Comparison of ENCODE assay signal across 27 cellular contexts in genomic region chr12:30023186-30023585, GRCh38.
"Had no signal": no experiment of that assay in that cellular context is flagged by ENCODE, and none has a peak within 500 bp of the region (broad histone marks: within the 10 kb centered on the region; RNA-seq: fewer than 3 reads in every experiment).

No MANE protein-coding gene starts in this region.

- H3K4me3 Mint-ChIP-seq: activated CD4-positive, alpha-beta memory T cell treated with anti-CD3 and anti-CD28 coated beads for 36 hours; activated CD4-positive, alpha-beta T cell treated with anti-CD3 and anti-CD28 coated beads for 36 hours; activated CD4-positive, alpha-beta T cell treated with anti-CD3 and anti-CD28 coated beads, Interleukin-2, amount 10 ng/mL, durations not matched to agents 24 days and 14 days; activated CD8-positive, alpha-beta memory T cell treated with anti-CD3 and anti-CD28 coated beads, Interleukin-2, amount 10 ng/mL, durations not matched to agents 7 days and 5 days; activated CD8-positive, alpha-beta T cell treated with anti-CD3 and anti-CD28 coated beads, Interleukin-2, amount 10 ng/mL, durations not matched to agents 7 days and 5 days; activated naive CD4-positive, alpha-beta T cell treated with anti-CD3 and anti-CD28 coated beads, Interleukin-2, amount 10 ng/mL, durations not matched to agents 7 days and 5 days; activated naive CD8-positive, alpha-beta T cell treated with anti-CD3 and anti-CD28 coated beads, Interleukin-2, amount 10 ng/mL, durations not matched to agents 7 days and 5 days; activated T-cell treated with anti-CD3 and anti-CD28 coated beads, Interleukin-2, amount 50 U/mL, for 24 hours; activated T-cell treated with anti-CD3 and anti-CD28 coated beads, Interleukin-2, amount 50 U/mL, for 72 hours had no signal

- H3K4me1 ChIP-seq: body of pancreas had no signal

- H3K27ac Mint-ChIP-seq: activated CD4-positive, alpha-beta memory T cell treated with anti-CD3 and anti-CD28 coated beads for 36 hours; activated CD4-positive, alpha-beta T cell treated with anti-CD3 and anti-CD28 coated beads for 36 hours; activated CD4-positive, alpha-beta T cell treated with anti-CD3 and anti-CD28 coated beads, Interleukin-2, amount 10 ng/mL, durations not matched to agents 24 days and 14 days; activated CD8-positive, alpha-beta memory T cell treated with anti-CD3 and anti-CD28 coated beads, Interleukin-2, amount 10 ng/mL, durations not matched to agents 7 days and 5 days; activated CD8-positive, alpha-beta T cell treated with anti-CD3 and anti-CD28 coated beads, Interleukin-2, amount 10 ng/mL, durations not matched to agents 7 days and 5 days; activated naive CD4-positive, alpha-beta T cell treated with anti-CD3 and anti-CD28 coated beads, Interleukin-2, amount 10 ng/mL, durations not matched to agents 7 days and 5 days; activated naive CD4-positive, alpha-beta T cell treated with anti-CD3 and anti-CD28 coated beads, Interleukin-2, amount 50 U/mL, for 72 hours; activated naive CD8-positive, alpha-beta T cell treated with anti-CD3 and anti-CD28 coated beads, Interleukin-2, amount 10 ng/mL, durations not matched to agents 7 days and 5 days; activated T-cell treated with anti-CD3 and anti-CD28 coated beads, Interleukin-2, amount 50 U/mL, for 24 hours; activated T-cell treated with anti-CD3 and anti-CD28 coated beads, Interleukin-2, amount 50 U/mL, for 72 hours had no signal

- H3K9me3 Mint-ChIP-seq: activated CD4-positive, alpha-beta T cell treated with anti-CD3 and anti-CD28 coated beads, Interleukin-2, amount 10 ng/mL, durations not matched to agents 24 days and 14 days; activated naive CD8-positive, alpha-beta T cell treated with anti-CD3 and anti-CD28 coated beads, Interleukin-2, amount 10 ng/mL, durations not matched to agents 7 days and 5 days had no signal

- H3K4me1 Mint-ChIP-seq: activated CD4-positive, alpha-beta T cell treated with anti-CD3 and anti-CD28 coated beads for 36 hours; activated CD4-positive, alpha-beta T cell treated with anti-CD3 and anti-CD28 coated beads, Interleukin-2, amount 10 ng/mL, durations not matched to agents 24 days and 14 days; activated CD8-positive, alpha-beta memory T cell treated with anti-CD3 and anti-CD28 coated beads, Interleukin-2, amount 10 ng/mL, durations not matched to agents 7 days and 5 days; activated naive CD4-positive, alpha-beta T cell treated with anti-CD3 and anti-CD28 coated beads, Interleukin-2, amount 10 ng/mL, durations not matched to agents 7 days and 5 days; activated naive CD8-positive, alpha-beta T cell treated with anti-CD3 and anti-CD28 coated beads, Interleukin-2, amount 10 ng/mL, durations not matched to agents 7 days and 5 days had no signal

- H3K4me3 ChIP-seq: body of pancreas, esophagus squamous epithelium had no signal

- H3K36me3 Mint-ChIP-seq: activated CD4-positive, alpha-beta memory T cell treated with anti-CD3 and anti-CD28 coated beads for 36 hours; activated CD8-positive, alpha-beta memory T cell treated with anti-CD3 and anti-CD28 coated beads, Interleukin-2, amount 10 ng/mL, durations not matched to agents 7 days and 5 days; activated naive CD4-positive, alpha-beta T cell treated with anti-CD3 and anti-CD28 coated beads, Interleukin-2, amount 10 ng/mL, durations not matched to agents 7 days and 5 days; activated naive CD8-positive, alpha-beta T cell treated with anti-CD3 and anti-CD28 coated beads, Interleukin-2, amount 10 ng/mL, durations not matched to agents 7 days and 5 days had no signal

- H3K27me3 ChIP-seq: body of pancreas, esophagus squamous epithelium had no signal

- H3K36me3 ChIP-seq: esophagus squamous epithelium had no signal

- H3K27ac ChIP-seq: body of pancreas, epithelial cell of prostate, esophagus squamous epithelium had no signal

- DNase-seq: activated CD4-positive, alpha-beta memory T cell treated with anti-CD3 and anti-CD28 coated beads for 36 hours; activated CD4-positive, alpha-beta T cell treated with anti-CD3 and anti-CD28 coated beads for 36 hours; activated CD4-positive, alpha-beta T cell treated with anti-CD3 and anti-CD28 coated beads, Interleukin-2, amount 10 ng/mL, durations not matched to agents 24 days and 14 days; activated CD4-positive, CD25-positive, alpha-beta regulatory T cell; activated CD4-positive, CD25-positive, alpha-beta regulatory T cell treated with anti-CD3 and anti-CD28 coated beads, Interleukin-2, amount 50 U/mL, for 72 hours; activated CD8-positive, alpha-beta memory T cell treated with anti-CD3 and anti-CD28 coated beads, Interleukin-2, amount 10 ng/mL, durations not matched to agents 7 days and 5 days; activated CD8-positive, alpha-beta memory T cell treated with anti-CD3 and anti-CD28 coated beads, Interleukin-2, amount 50 U/mL, for 48 hours; activated CD8-positive, alpha-beta T cell treated with anti-CD3 and anti-CD28 coated beads, Interleukin-2, amount 10 ng/mL, durations not matched to agents 7 days and 5 days; activated gamma-delta T cell; activated naive CD4-positive, alpha-beta T cell; activated naive CD4-positive, alpha-beta T cell treated with anti-CD3 and anti-CD28 coated beads, Interleukin-2, amount 10 ng/mL, durations not matched to agents 7 days and 5 days; activated naive CD8-positive, alpha-beta T cell treated with anti-CD3 and anti-CD28 coated beads, Interleukin-2, amount 10 ng/mL, durations not matched to agents 7 days and 5 days; activated T-cell treated with anti-CD3 and anti-CD28 coated beads for 4 hours; activated T-cell treated with anti-CD3 and anti-CD28 coated beads, Interleukin-2, amount 50 U/mL, for 24 hours; activated T-cell treated with anti-CD3 and anti-CD28 coated beads, Interleukin-2, amount 50 U/mL, for 72 hours; amniotic stem cell; anterior cingulate cortex; body of pancreas; caudate nucleus; cortex of kidney; effector CD8-positive, alpha-beta T cell; esophagus squamous epithelium; head of caudate nucleus; hippocampal formation; T-helper 2 cell had no signal

- H3K9me3 ChIP-seq: body of pancreas, esophagus squamous epithelium had no signal

- H3K27me3 Mint-ChIP-seq: activated CD4-positive, alpha-beta memory T cell treated with anti-CD3 and anti-CD28 coated beads for 36 hours; activated CD4-positive, alpha-beta T cell treated with anti-CD3 and anti-CD28 coated beads for 36 hours; activated CD4-positive, alpha-beta T cell treated with anti-CD3 and anti-CD28 coated beads, Interleukin-2, amount 10 ng/mL, durations not matched to agents 24 days and 14 days; activated CD8-positive, alpha-beta memory T cell treated with anti-CD3 and anti-CD28 coated beads, Interleukin-2, amount 10 ng/mL, durations not matched to agents 7 days and 5 days; activated naive CD4-positive, alpha-beta T cell treated with anti-CD3 and anti-CD28 coated beads, Interleukin-2, amount 10 ng/mL, durations not matched to agents 7 days and 5 days; activated naive CD8-positive, alpha-beta T cell treated with anti-CD3 and anti-CD28 coated beads, Interleukin-2, amount 10 ng/mL, durations not matched to agents 7 days and 5 days; activated T-cell treated with anti-CD3 and anti-CD28 coated beads, Interleukin-2, amount 50 U/mL, for 24 hours had no signal

- ATAC-seq: activated CD4-positive, alpha-beta T cell treated with anti-CD3 and anti-CD28 coated beads for 36 hours; activated CD8-positive, alpha-beta memory T cell treated with anti-CD3 and anti-CD28 coated beads, Interleukin-2, amount 10 ng/mL, durations not matched to agents 7 days and 5 days; activated CD8-positive, alpha-beta T cell treated with anti-CD3 and anti-CD28 coated beads, Interleukin-2, amount 10 ng/mL, durations not matched to agents 7 days and 5 days; activated naive CD4-positive, alpha-beta T cell treated with anti-CD3 and anti-CD28 coated beads, Interleukin-2, amount 50 U/mL, for 72 hours; activated T-cell treated with anti-CD3 and anti-CD28 coated beads, Interleukin-2, amount 50 U/mL, for 72 hours; body of pancreas had no signal
